In genomic region chr4:151389316-151389715, GRCh38 we compare ENCODE assay signal across 19 cellular contexts. TPM values are rescaled to one million over a fixed set of nuclear protein-coding genes. Genes with fewer than 3 reads are reported as not detected.
DNase-seq lines count a peak whose midpoint lies in the region; ATAC-seq and TF ChIP-seq lines count a peak whose summit lies in the region.
"Had no signal": no experiment of that assay in that cellular context is flagged by ENCODE, and none has a peak within 500 bp of the region (broad histone marks: within the 10 kb centered on the region; RNA-seq: fewer than 3 reads in every experiment).

No MANE protein-coding gene starts in this region.

- H3K27me3 Mint-ChIP-seq in effector memory CD8-positive, alpha-beta T cell = peaks cover 26 to 30% of the 10 kb centered on the region in 2 donors

- no peaks in the 10 kb centered on the region for H4K20me1 ChIP-seq in GM23248 (ENCODE audit: insufficient read depth)

- no peaks in the 10 kb centered on the region for H3K79me2 ChIP-seq in GM23248 (ENCODE audit: insufficient read depth)

- no peaks in the 10 kb centered on the region for H3K9me3 ChIP-seq in GM23248 (ENCODE audit: low read depth)
- no peaks in the 10 kb centered on the region for H3K9me3 ChIP-seq in mesenchymal stem cell (ENCODE audit: control insufficient read depth, low read length)

- H3K36me3 Mint-ChIP-seq in effector memory CD8-positive, alpha-beta T cell (ENCODE audit: insufficient read depth) = no peaks in the 10 kb centered on the region

- no peak overlapping the region for H2BK5ac ChIP-seq in mesenchymal stem cell (ENCODE audit: low read depth, low read length, poor library complexity, severe bottlenecking)

- H3K4me2 ChIP-seq in GM23248 (ENCODE audit: unreplicated experiment) (no peak overlapping the region), mesenchymal stem cell (ENCODE audit: low read length, poor library complexity, severe bottlenecking) (no peak overlapping the region)

- no peak overlapping the region for H2BK12ac ChIP-seq in mesenchymal stem cell (ENCODE audit: low read length in 2 of 2)

- H2BK15ac ChIP-seq in mesenchymal stem cell (ENCODE audit: low read depth, poor library complexity, severe bottlenecking) = no peak overlapping the region

- H3K9me3 Mint-ChIP-seq in effector memory CD8-positive, alpha-beta T cell = no peaks in the 10 kb centered on the region
- H3K9me3 Mint-ChIP-seq: CD4-positive, alpha-beta T cell had no signal

- no peak overlapping the region for H3K23ac ChIP-seq in mesenchymal stem cell (ENCODE audit: low read length in 2 of 2)

- H3K36me3 ChIP-seq in GM23248 (ENCODE audit: low read depth) (no peaks in the 10 kb centered on the region), mesenchymal stem cell (ENCODE audit: control insufficient read depth in 1 of 2, insufficient read depth in 2 of 2, low read depth in 1 of 2, low read length in 2 of 2) (no peaks in the 10 kb centered on the region)

- H4K91ac ChIP-seq in mesenchymal stem cell (ENCODE audit: low read length) = no peak overlapping the region

- TF ChIP-seq CTCF in AG09309 (IDR thresholded peaks at IDR 0.05; ENCODE audit: control insufficient read depth, insufficient read depth, low read depth, low read length, missing control alignments) = no peak

- no peak overlapping the region for H3K4ac ChIP-seq in mesenchymal stem cell (ENCODE audit: low read depth in 1 of 2, low read length in 2 of 2)

- H3K14ac ChIP-seq in mesenchymal stem cell (ENCODE audit: low read length in 2 of 2) = no peak overlapping the region

- H3K4me3 Mint-ChIP-seq in effector memory CD8-positive, alpha-beta T cell = no peak overlapping the region
- H3K4me3 Mint-ChIP-seq: B cell; CD4-positive, alpha-beta T cell had no signal

- H3K27me3 ChIP-seq in GM23248 (replicated peaks; ENCODE audit: insufficient read depth) (no peaks in the 10 kb centered on the region), mesenchymal stem cell (ENCODE audit: control insufficient read depth in 1 of 2, insufficient read depth in 1 of 2, low read length in 2 of 2) (no peaks in the 10 kb centered on the region)

- no peak overlapping the region for H2AK5ac ChIP-seq in mesenchymal stem cell (ENCODE audit: low read length, severe bottlenecking)

- no peak overlapping the region for H4K8ac ChIP-seq in mesenchymal stem cell (ENCODE audit: low read length)

- DNase-seq in AG09309 (ENCODE audit: low read depth) (peak; percentile 50), GM23248 (peak; percentile 85), dedifferentiated amniotic fluid mesenchymal stem cell (ENCODE audit: extremely low spot score) (peak; percentile 67), mesenchymal stem cell (no peak), SHP77 treated with DMSO at 0.1 percent for 48 hours (lab: John Stamatoyannopoulos, UW) (no peak), middle frontal gyrus (ENCODE audit: extremely low spot score, low spot score) (no peak)
- DNase-seq in effector memory CD8-positive, alpha-beta T cell = no peak
- DNase-seq: CD4-positive, alpha-beta T cell; KG1; NCI-H1092; NCI-H146; NCI-H2081; NCI-H510A treated with DMSO at 0.1 percent for 48 hours; NCI-H82 had no signal

- in situ Hi-C loops in GM23248 (cut with MboI) = no loop called here

- no peaks in the 10 kb centered on the region for H3K4me1 Mint-ChIP-seq in effector memory CD8-positive, alpha-beta T cell (ENCODE audit: low read depth in 2 of 2)
- H3K4me1 Mint-ChIP-seq: B cell had no signal

- no peaks in the 10 kb centered on the region for H3K79me1 ChIP-seq in mesenchymal stem cell (replicated peaks; ENCODE audit: low read length, poor library complexity, severe bottlenecking)

- no peak overlapping the region for H2BK120ac ChIP-seq in mesenchymal stem cell (ENCODE audit: low read depth, low read length)

- no peaks in the 10 kb centered on the region for H3K9me2 ChIP-seq in GM23248 (ENCODE audit: insufficient read depth)

- H3K9ac ChIP-seq in GM23248 (no peak overlapping the region), mesenchymal stem cell (ENCODE audit: low read length) (peak overlapping the region; percentile 15)

- no peak overlapping the region for H3K18ac ChIP-seq in mesenchymal stem cell (ENCODE audit: low read depth in 1 of 2, low read length in 2 of 2)

- no peak overlapping the region for H3K4me3 ChIP-seq in AG09309 (ENCODE audit: control insufficient read depth, low read depth, low read length)
- no peak overlapping the region for H3K4me3 ChIP-seq in GM23248
- no peak overlapping the region for H3K4me3 ChIP-seq in mesenchymal stem cell (ENCODE audit: insufficient read depth in 1 of 2, low read depth in 1 of 2, low read length in 2 of 2)
- H3K4me3 ChIP-seq: SK-N-MC had no signal

- H2AFZ ChIP-seq in GM23248 (no peak overlapping the region), mesenchymal stem cell (ENCODE audit: low read depth, low read length) (no peak overlapping the region)

- ATAC-seq in GM21619 (IDR thresholded peaks at IDR 0.05; ENCODE audit: unreplicated experiment) = no peak
- ATAC-seq in effector memory CD8-positive, alpha-beta T cell (replicated peaks) = no peak
- ATAC-seq: Panc1, Right ventricle myocardium inferior had no signal

- WGBS in GM23248 (ENCODE audit: low coverage in 1 of 2, low lambda C conversion rate in 2 of 2, missing lambda C conversion rate in 2 of 2), 2 experiments = 5 to 26% methylated on average over 2 of the region's 2 CpGs
- 87% methylated on average over 1 of the region's 2 CpGs for WGBS in mesenchymal stem cell

- no peak overlapping the region for H3K27ac ChIP-seq in GM23248
- no peak overlapping the region for H3K27ac ChIP-seq in mesenchymal stem cell (ENCODE audit: low read length, poor library complexity, severe bottlenecking)
- H3K27ac ChIP-seq: SK-N-MC had no signal

- H3K27ac Mint-ChIP-seq in effector memory CD8-positive, alpha-beta T cell = no peak overlapping the region
- H3K27ac Mint-ChIP-seq: B cell; CD4-positive, alpha-beta T cell had no signal

- H3F3A ChIP-seq in GM23248 (ENCODE audit: insufficient read depth) = no peaks in the 10 kb centered on the region

- peaks cover 9% of the 10 kb centered on the region; the same call in 1 of the 2 replicates for H3K4me1 ChIP-seq in GM23248 (ENCODE audit: insufficient read depth)
- H3K4me1 ChIP-seq in mesenchymal stem cell (ENCODE audit: control insufficient read depth, insufficient read depth, low read depth, low read length) = no peaks in the 10 kb centered on the region

RNA-seq across cellular contexts. Expression of gene FHIP1A, which starts 19.7 kb away (rescaled TPM):
- total RNA-seq in GM23248 (2014; rRNA removed; shearing (Covaris generic)) = 0.11 TPM in 1 of 2 replicates, not detected in the other
- not detected in 2 replicates for polyA plus RNA-seq in GM23248 (2016; fragmentation: Nextera tagmentation; extraction: Ambion mirVana)
- polyA plus RNA-seq in mesenchymal stem cell (2013, experiment 1 of 2) = 0.03 TPM
- 0.04 TPM for polyA plus RNA-seq in mesenchymal stem cell (2013, experiment 2 of 2)

Comparison
In these comparisons a context has a peak if more than half of its experiments do, and no peak if none do; other contexts are left out.
1. DNase-seq: peak in AG09309 (single experiment), GM23248 (single experiment) and dedifferentiated amniotic fluid mesenchymal stem cell (single experiment); none in mesenchymal stem cell (single experiment), SHP77 treated with DMSO at 0.1 percent for 48 hours (single experiment), middle frontal gyrus (single experiment) and effector memory CD8-positive, alpha-beta T cell (0 of 3).